ENCODE assay signal across 1 cellular context in the genomic region with DNA sequence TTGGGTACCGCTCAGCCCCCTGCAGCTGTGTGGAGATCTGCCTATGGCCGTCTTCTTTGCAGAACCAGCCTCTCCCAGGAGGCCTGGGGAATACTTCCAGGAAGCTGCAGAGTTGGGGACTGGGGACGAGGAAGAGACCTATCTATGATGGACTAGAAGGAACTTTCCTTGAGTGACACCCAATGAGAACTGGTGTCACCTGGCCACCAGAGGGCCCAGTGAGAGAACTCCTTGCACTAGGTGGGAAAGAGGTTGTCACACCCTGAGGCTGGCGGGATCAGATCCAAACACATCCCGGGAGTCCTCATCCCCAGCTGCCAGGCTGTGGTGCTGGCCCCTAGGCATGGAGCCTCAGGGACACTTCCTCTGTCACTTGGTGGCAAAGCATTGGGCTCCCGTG.
TF ChIP-seq lines count a peak whose summit lies in the region.

No MANE protein-coding gene starts in this region.

TF ChIP-seq in H1, 55 proteins besides CTCF, POLR2A, EP300 and RAD21:
- TF ChIP-seq SUZ12 (IDR thresholded peaks at IDR 0.05; ENCODE audit: low read length) (no peak), E2F6 (IDR thresholded peaks at IDR 0.05) (peak; percentile 44), HDAC2 (IDR thresholded peaks at IDR 0.05; ENCODE audit: borderline replicate concordance in 1 of 2, low read depth in 2 of 2, low read length in 2 of 2) (no peak), SP4 (IDR thresholded peaks at IDR 0.05; ENCODE audit: low read length) (no peak)
